ENCODE assay signal across 19 cellular contexts in genomic region chr15:68712886-68713285, GRCh38.
DNase-seq lines count a peak whose midpoint lies in the region; ATAC-seq and TF ChIP-seq lines count a peak whose summit lies in the region.
"Had no signal": no experiment of that assay in that cellular context is flagged by ENCODE, and none has a peak within 500 bp of the region (broad histone marks: within the 10 kb centered on the region; RNA-seq: fewer than 3 reads in every experiment).

No MANE protein-coding gene starts in this region.

- H3K4me1 ChIP-seq in BLaER1 (peaks cover 22% of the 10 kb centered on the region), OCI-LY7 (ENCODE audit: insufficient read depth, low read length, poor library complexity, severe bottlenecking) (no peaks in the 10 kb centered on the region), thyroid gland (peaks cover 5 to 9% of the 10 kb centered on the region in 2 donors)

- ATAC-seq in GM21825 (IDR thresholded peaks at IDR 0.05; ENCODE audit: unreplicated experiment) (no peak), HG03159 (IDR thresholded peaks at IDR 0.05; ENCODE audit: unreplicated experiment) (no peak)

- TF ChIP-seq POLR2A in thyroid gland (IDR thresholded peaks at IDR 0.05): no peak

- BruUV-seq in OCI-LY7 (replicated peaks; lab: Mats Ljungman, UMichigan): no TSS peak

- CTCF ChIA-PET in OCI-LY7 (lab: Charles Lee; ENCODE audit: unreplicated experiment): no interaction called here

- intact Hi-C loops in OCI-LY7 (cut with micrococcal nuclease; ENCODE audit: unreplicated experiment) (no loop called here), thyroid gland (cut with DNase I) (no loop called here)

- no peak for TF ChIP-seq CTCF in OCI-LY7 (conservative IDR thresholded peaks at IDR 0.05; ENCODE audit: low read length)
- TF ChIP-seq CTCF in thyroid gland (IDR thresholded peaks at IDR 0.05): no peak

- H3K27me3 ChIP-seq in BLaER1 (no peaks in the 10 kb centered on the region), thyroid gland (no peaks in the 10 kb centered on the region)

- H3K4me2 ChIP-seq in BLaER1 (peak overlapping the region; percentile 40), OCI-LY7 (ENCODE audit: low read length) (no peak overlapping the region)

- POLR2A ChIA-PET in OCI-LY7 (lab: Charles Lee): no interaction called here

- H3K79me2 ChIP-seq in OCI-LY7 (ENCODE audit: insufficient read depth, low read depth, low read length): no peaks in the 10 kb centered on the region

- H3K4me3 ChIP-seq in BLaER1 (no peak overlapping the region), OCI-LY7 (ENCODE audit: low read depth, low read length, poor library complexity, severe bottlenecking) (no peak overlapping the region), thyroid gland (replicated peaks in 1 of 3) (no peak overlapping the region)
- H3K4me3 ChIP-seq: GM23248 had no signal

- H3K36me3 ChIP-seq in BLaER1 (peaks cover 62% of the 10 kb centered on the region), OCI-LY7 (ENCODE audit: insufficient read depth, low read length) (peaks cover 47% of the 10 kb centered on the region), thyroid gland (no peaks in the 10 kb centered on the region)

- H2AFZ ChIP-seq in OCI-LY7 (ENCODE audit: low read length): no peak overlapping the region
- H2AFZ ChIP-seq: GM23248 had no signal

- no peak overlapping the region for H3K27ac ChIP-seq in BLaER1
- H3K27ac ChIP-seq in OCI-LY7 (ENCODE audit: low read depth, low read length, poor library complexity, severe bottlenecking): no peak overlapping the region
- no peak overlapping the region for H3K27ac ChIP-seq in thyroid gland
- H3K27ac ChIP-seq: 22Rv1, GM23248 had no signal

- no peak overlapping the region for H3K9ac ChIP-seq in BLaER1
- H3K9ac ChIP-seq: GM23248 had no signal

- WGBS in thyroid gland, 2 donors: 49 to 70% methylated on average over 4 of the region's 4 CpGs

- H3K9me3 ChIP-seq in BLaER1 (no peaks in the 10 kb centered on the region), OCI-LY7 (ENCODE audit: low read length) (no peaks in the 10 kb centered on the region), thyroid gland (no peaks in the 10 kb centered on the region)

- H4K20me1 ChIP-seq in BLaER1 (no peaks in the 10 kb centered on the region), OCI-LY7 (ENCODE audit: insufficient read depth, low read length) (no peaks in the 10 kb centered on the region)

- peak; percentile 15 for DNase-seq in OCI-LY7 (ENCODE audit: low spot score)
- DNase-seq in kidney tubule cell (ENCODE audit: low spot score): peak; percentile 74
- peak; percentile 68 for DNase-seq in thyroid gland
- DNase-seq in NOMO-1 treated with DMSO at 0.1 percent for 48 hours (lab: John Stamatoyannopoulos, UW; ENCODE audit: unreplicated experiment): no peak
- DNase-seq in activated CD8-positive, alpha-beta memory T cell treated with anti-CD3 and anti-CD28 coated beads, Interleukin-2, amount 50 U/mL, for 4 hours: no peak
- DNase-seq: C1 segment of cervical spinal cord; Calu3; CD4-positive, alpha-beta memory T cell; COR-L47; DMS53; DMS79 treated with DMSO at 0.1 percent for 48 hours; GF-D8; GM23248; H7; HCEC 1CT had no signal

- no peaks in the 10 kb centered on the region for H3K9me2 ChIP-seq in OCI-LY7 (ENCODE audit: insufficient read depth, low read length)

Comparison
In these comparisons a context has a peak if more than half of its experiments do, and no peak if none do; other contexts are left out.
1. DNase-seq: peak in OCI-LY7 (single experiment), kidney tubule cell (single experiment) and thyroid gland (2 of 2); none in NOMO-1 treated with DMSO at 0.1 percent for 48 hours (single experiment) and activated CD8-positive, alpha-beta memory T cell treated with anti-CD3 and anti-CD28 coated beads, Interleukin-2, amount 50 U/mL, for 4 hours (single experiment).